ENCODE assay signal across 1 cellular context in genomic region chr22:28009272-28009827, GRCh38.
TF ChIP-seq lines count a peak whose summit lies in the region.

No MANE protein-coding gene starts in this region.

TF ChIP-seq in IMR-90, 13 proteins besides CTCF, POLR2A, EP300 and RAD21 (continued from another document):
- TF ChIP-seq ELK1 (IDR thresholded peaks at IDR 0.05; ENCODE audit: borderline replicate concordance, low read depth, low read length) (no peak), CEBPB (IDR thresholded peaks at IDR 0.05; ENCODE audit: low read depth, low read length) (no peak), BHLHE40 (IDR thresholded peaks at IDR 0.05; ENCODE audit: low read depth, low read length) (0 out of 2 replicates have a peak, but pooled peaks have one; percentile 5)
